ENCODE assay signal across 20 cellular contexts in the genomic region with DNA sequence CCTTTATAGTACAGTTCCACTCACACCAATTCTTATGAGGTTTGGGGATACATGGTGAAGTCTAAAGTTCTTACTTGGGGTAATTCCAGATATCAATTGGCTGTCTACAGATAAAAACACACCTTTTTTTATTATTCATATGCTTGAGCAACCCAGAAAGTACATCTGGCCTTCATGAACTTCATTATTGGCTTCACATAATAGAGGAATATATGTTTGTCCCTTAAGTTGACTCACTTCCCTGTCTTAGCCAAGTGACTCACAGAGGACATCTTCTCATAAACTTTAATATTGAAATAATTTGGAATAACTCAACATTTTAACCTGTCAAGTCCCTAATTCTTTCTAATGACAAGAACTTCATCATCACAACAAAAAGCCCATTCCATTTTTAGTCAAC. TPM values are rescaled to one million over a fixed set of nuclear protein-coding genes. Genes with fewer than 3 reads are reported as not detected.
"Had no signal": no experiment of that assay in that cellular context is flagged by ENCODE, and none has a peak within 500 bp of the region (broad histone marks: within the 10 kb centered on the region; RNA-seq: fewer than 3 reads in every experiment).

No MANE protein-coding gene starts in this region.

- H3K27me3 ChIP-seq: heart left ventricle, pancreas, right lobe of liver, testis, tibial nerve, upper lobe of right lung, vagina had no signal

- H3K4me1 Mint-ChIP-seq: stimulated activated naive B cell treated with anti-CD40 and anti-IgM and Interleukin-4, amounts not matched to agents 10 μg/mL and 1 μg/mL and 100 μg/mL, for 72 hours; stimulated activated naive CD8-positive, alpha-beta T cell treated with anti-CD3 and anti-CD28 coated beads, Interleukin-15, amount 100 ng/mL, for 72 hours had no signal

- H3K27ac ChIP-seq: heart left ventricle, pancreas, right lobe of liver, testis, tibial nerve, upper lobe of right lung, vagina had no signal

- H3K36me3 ChIP-seq: heart left ventricle, pancreas, right lobe of liver, tibial nerve, upper lobe of right lung, vagina had no signal

- ATAC-seq: effector memory CD8-positive, alpha-beta T cell; heart left ventricle; natural killer cell treated with Interleukin-12 subunit alpha and Interleukin-12 subunit beta and Interleukin-15 and Interleukin-18, amount 100 ng/mL, for 72 hours; pancreas; stimulated activated naive B cell treated with anti-CD40 and anti-IgM and Interleukin-4, amounts not matched to agents 10 μg/mL and 1 μg/mL and 100 μg/mL, for 72 hours; stimulated activated naive CD8-positive, alpha-beta T cell treated with anti-CD3 and anti-CD28 coated beads, Interleukin-15, amount 100 ng/mL, for 72 hours; upper lobe of right lung had no signal

- H3K4me3 Mint-ChIP-seq: dendritic cell treated with granulocyte-macrophage colony-stimulating factor and Interleukin-4, amounts not matched to agents 40 ng/mL and 50 ng/mL, for 4 days; effector memory CD8-positive, alpha-beta T cell; natural killer cell treated with Interleukin-12 subunit alpha and Interleukin-12 subunit beta and Interleukin-15 and Interleukin-18, amount 100 ng/mL, for 72 hours; stimulated activated naive B cell treated with anti-CD40 and anti-IgM and Interleukin-4, amounts not matched to agents 10 μg/mL and 1 μg/mL and 100 μg/mL, for 72 hours; stimulated activated naive CD8-positive, alpha-beta T cell treated with anti-CD3 and anti-CD28 coated beads, Interleukin-15, amount 100 ng/mL, for 72 hours had no signal

- H3K27ac Mint-ChIP-seq: dendritic cell treated with granulocyte-macrophage colony-stimulating factor and Interleukin-4, amounts not matched to agents 40 ng/mL and 50 ng/mL, for 4 days; effector memory CD8-positive, alpha-beta T cell; natural killer cell treated with Interleukin-12 subunit alpha and Interleukin-12 subunit beta and Interleukin-15 and Interleukin-18, amount 100 ng/mL, for 72 hours; progenitor cell of endocrine pancreas; stimulated activated naive B cell treated with anti-CD40 and anti-IgM and Interleukin-4, amounts not matched to agents 10 μg/mL and 1 μg/mL and 100 μg/mL, for 72 hours; stimulated activated naive CD8-positive, alpha-beta T cell treated with anti-CD3 and anti-CD28 coated beads, Interleukin-15, amount 100 ng/mL, for 72 hours had no signal

- DNase-seq: effector memory CD8-positive, alpha-beta T cell; heart left ventricle; hippocampal formation; kidney glomerular epithelial cell; mammary epithelial cell; occipital lobe; pancreas; retina; right lobe of liver; stimulated activated CD4-positive, alpha-beta T cell treated with anti-CD3 and anti-CD28 coated beads, Interleukin-2, amount 100 ng/mL, for 24 hours; stimulated activated CD4-positive, alpha-beta T cell treated with anti-CD3 and anti-CD28 coated beads, Interleukin-4, amount 100 ng/mL, for 4 hours; stimulated activated naive B cell treated with anti-CD40 and anti-IgM and Interleukin-4, amounts not matched to agents 10 μg/mL and 1 μg/mL and 100 μg/mL, for 72 hours; stimulated activated naive CD8-positive, alpha-beta T cell treated with anti-CD3 and anti-CD28 coated beads, Interleukin-15, amount 100 ng/mL, for 72 hours; testis; upper lobe of right lung had no signal

- H3K4me1 ChIP-seq: testis, upper lobe of right lung, vagina had no signal

- H3K9me3 ChIP-seq: heart left ventricle, pancreas, right lobe of liver, testis, tibial nerve, upper lobe of right lung, vagina had no signal

- H3K27me3 Mint-ChIP-seq: dendritic cell treated with granulocyte-macrophage colony-stimulating factor and Interleukin-4, amounts not matched to agents 40 ng/mL and 50 ng/mL, for 4 days; effector memory CD8-positive, alpha-beta T cell; natural killer cell treated with Interleukin-12 subunit alpha and Interleukin-12 subunit beta and Interleukin-15 and Interleukin-18, amount 100 ng/mL, for 72 hours; progenitor cell of endocrine pancreas; stimulated activated naive B cell treated with anti-CD40 and anti-IgM and Interleukin-4, amounts not matched to agents 10 μg/mL and 1 μg/mL and 100 μg/mL, for 72 hours; stimulated activated naive CD8-positive, alpha-beta T cell treated with anti-CD3 and anti-CD28 coated beads, Interleukin-15, amount 100 ng/mL, for 72 hours had no signal

- H3K36me3 Mint-ChIP-seq: stimulated activated naive B cell treated with anti-CD40 and anti-IgM and Interleukin-4, amounts not matched to agents 10 μg/mL and 1 μg/mL and 100 μg/mL, for 72 hours had no signal

- H3K4me3 ChIP-seq: heart left ventricle, pancreas, right lobe of liver, testis, tibial nerve, upper lobe of right lung, vagina had no signal

RNA-seq across cellular contexts. Expression of a gene that starts 36.3 kb away (rescaled TPM):
- total RNA-seq: natural killer cell treated with Interleukin-12 subunit alpha and Interleukin-12 subunit beta and Interleukin-15 and Interleukin-18, amount 100 ng/mL, for 72 hours had no signal
